In the genomic region with DNA sequence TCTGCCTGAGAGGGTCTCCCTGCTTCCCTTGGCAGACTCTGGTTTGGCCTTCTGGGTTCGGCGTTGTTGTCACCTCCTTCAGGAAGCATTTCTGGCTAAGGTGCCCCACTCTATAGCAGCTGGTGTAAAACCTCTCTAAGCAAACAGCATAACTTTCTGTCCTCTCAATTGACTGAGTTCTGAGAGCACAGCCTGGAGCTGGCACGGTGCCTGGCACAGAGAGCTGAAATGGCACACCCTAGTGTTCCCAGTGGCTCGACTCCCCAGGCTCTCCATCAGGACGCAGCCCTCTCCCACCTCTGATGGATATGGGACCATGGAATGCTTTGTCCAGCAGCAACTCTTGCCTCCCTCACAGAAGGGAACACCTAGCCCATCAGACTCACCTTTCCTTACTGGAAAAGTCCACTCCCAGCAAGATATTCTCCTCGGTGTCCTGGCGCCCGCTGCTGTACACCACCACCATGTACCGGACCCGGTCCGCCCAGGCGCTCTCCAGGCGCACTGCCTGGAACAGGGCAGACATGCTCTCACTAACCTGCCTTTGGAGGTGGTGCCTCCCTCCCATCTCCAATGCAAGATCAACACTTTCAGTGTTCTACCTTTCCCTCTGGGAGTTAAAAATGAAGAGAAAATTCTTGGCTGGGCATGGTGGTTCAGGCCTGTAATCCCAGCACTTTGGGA, we compare ENCODE assay signal across 12 cellular contexts. TPM values are rescaled to one million over a fixed set of nuclear protein-coding genes. Genes with fewer than 3 reads are reported as not detected.
A peak's percentile ranks its signal among the peaks of the same experiment; 100 is the strongest.
DNase-seq lines count a peak whose midpoint lies in the region; ATAC-seq and TF ChIP-seq lines count a peak whose summit lies in the region.
"Had no signal": no experiment of that assay in that cellular context is flagged by ENCODE, and none has a peak within 500 bp of the region (broad histone marks: within the 10 kb centered on the region; RNA-seq: fewer than 3 reads in every experiment).

No MANE protein-coding gene starts in this region.

- H3K27me3 ChIP-seq in CD4-positive, CD25-positive, alpha-beta regulatory T cell (ENCODE audit: control insufficient read depth, insufficient read depth, low read length) = no peaks in the 10 kb centered on the region
- no peaks in the 10 kb centered on the region for H3K27me3 ChIP-seq in foreskin keratinocyte
- no peaks in the 10 kb centered on the region for H3K27me3 ChIP-seq in prostate gland (replicated peaks; ENCODE audit: insufficient read depth)
- no peaks in the 10 kb centered on the region for H3K27me3 ChIP-seq in SJCRH30

- H3K27ac Mint-ChIP-seq in CD4-positive, CD25-positive, alpha-beta regulatory T cell = peak overlapping the region in 2 of 3 donors; percentile 32 to 67

- no peak for TF ChIP-seq CTCF in RWPE1 (conservative IDR thresholded peaks at IDR 0.05; ENCODE audit: low read depth)
- TF ChIP-seq CTCF in foreskin keratinocyte (conservative IDR thresholded peaks at IDR 0.05) = no peak
- no peak for TF ChIP-seq CTCF in prostate gland (IDR thresholded peaks at IDR 0.05)

- H3K36me3 ChIP-seq in CD4-positive, CD25-positive, alpha-beta regulatory T cell (ENCODE audit: control insufficient read depth, insufficient read depth, low read length) = peaks cover 43% of the 10 kb centered on the region
- no peaks in the 10 kb centered on the region for H3K36me3 ChIP-seq in prostate gland
- peaks cover 24% of the 10 kb centered on the region for H3K36me3 ChIP-seq in SJCRH30

- no peak for ATAC-seq in CD4-positive, CD25-positive, alpha-beta regulatory T cell (ENCODE audit: low read depth in 2 of 2)
- no peak for ATAC-seq in foreskin keratinocyte
- no peak for ATAC-seq in GM18873 (IDR thresholded peaks at IDR 0.05; ENCODE audit: low FRiP score, unreplicated experiment)
- ATAC-seq: activated CD4-positive, CD25-positive, alpha-beta regulatory T cell treated with anti-CD3 and anti-CD28 coated beads, Interleukin-2, amount 50 U/mL, for 24 hours had no signal

- H3K27ac ChIP-seq in CD4-positive, CD25-positive, alpha-beta regulatory T cell (ENCODE audit: insufficient read depth, low read length, poor library complexity, severe bottlenecking) = no peak overlapping the region
- H3K27ac ChIP-seq in RWPE1 (peak overlapping the region; percentile 92), foreskin keratinocyte (peak overlapping the region; percentile 65), prostate gland (peak overlapping the region; percentile 5 to 21), SJCRH30 (no peak overlapping the region)

- DNase-seq in CD4-positive, CD25-positive, alpha-beta regulatory T cell = no peak
- DNase-seq in RWPE1 (ENCODE audit: low spot score) (no peak), foreskin keratinocyte (no peak), prostate gland (ENCODE audit: low spot score) (peak; percentile 79), SJCRH30 (no peak), retina (no peak)
- DNase-seq in stimulated activated naive CD4-positive, alpha-beta T cell treated with Interleukin-2 at 50 U/mL for 16 hours (lab: John Stamatoyannopoulos, UW) = no peak
- DNase-seq: islet precursor cell, NCI-H1105 treated with DMSO at 0.1 percent for 48 hours, NCI-H774 had no signal

- H3K4me1 ChIP-seq in CD4-positive, CD25-positive, alpha-beta regulatory T cell (ENCODE audit: control insufficient read depth, insufficient read depth, low read length, poor library complexity, severe bottlenecking) = no peaks in the 10 kb centered on the region
- H3K4me1 ChIP-seq in foreskin keratinocyte = peaks cover 14% of the 10 kb centered on the region
- no peaks in the 10 kb centered on the region for H3K4me1 ChIP-seq in prostate gland (replicated peaks)
- no peaks in the 10 kb centered on the region; the same call in 1 of the 2 replicates for H3K4me1 ChIP-seq in SJCRH30

- H3K9me3 ChIP-seq in CD4-positive, CD25-positive, alpha-beta regulatory T cell (ENCODE audit: control insufficient read depth in 2 of 2, low read length in 2 of 2) = no peaks in the 10 kb centered on the region
- H3K9me3 ChIP-seq in prostate gland = no peaks in the 10 kb centered on the region
- no peaks in the 10 kb centered on the region for H3K9me3 ChIP-seq in SJCRH30 (replicated peaks)

- 76% methylated on average over 13 of the region's 13 CpGs for WGBS in prostate gland

- no peak overlapping the region for H3K4me3 Mint-ChIP-seq in CD4-positive, CD25-positive, alpha-beta regulatory T cell

- no peaks in the 10 kb centered on the region for H3K27me3 Mint-ChIP-seq in CD4-positive, CD25-positive, alpha-beta regulatory T cell

- CTCF ChIA-PET in RWPE1 (lab: Yijun Ruan, JAX) = interaction anchor here (2.2 kb wide), 1 partner anchor 134 kb away, joined by 8 read pairs; no protein-coding TSS in a partner anchor

- POLR2A ChIA-PET in RWPE1 (lab: Yijun Ruan, JAX; ENCODE audit: low non-redundant PET) = no interaction called here

- no peaks in the 10 kb centered on the region for H3K9me3 Mint-ChIP-seq in CD4-positive, CD25-positive, alpha-beta regulatory T cell

- intact Hi-C loops in prostate gland (cut with DNase I) = no loop called here

- no peak for TF ChIP-seq POLR2A in prostate gland (IDR thresholded peaks at IDR 0.05)

- peaks cover 0 to 3% (median under 1%) of the 10 kb centered on the region in 4 donors for H3K4me1 Mint-ChIP-seq in CD4-positive, CD25-positive, alpha-beta regulatory T cell

- H3K36me3 Mint-ChIP-seq in CD4-positive, CD25-positive, alpha-beta regulatory T cell = peaks cover 16% of the 10 kb centered on the region

- no peak overlapping the region for H3K4me3 ChIP-seq in CD4-positive, CD25-positive, alpha-beta regulatory T cell (ENCODE audit: low read depth, low read length)
- H3K4me3 ChIP-seq in prostate gland (no peak overlapping the region), SJCRH30 (no peak overlapping the region)

RNA-seq across cellular contexts. Expression of a gene that starts 40.6 kb away (rescaled TPM):
- total RNA-seq in CD4-positive, CD25-positive, alpha-beta regulatory T cell = 32.5 TPM
- 1 to 10 TPM; 5.7 to 8.2 (median 6.9) TPM for polyA plus RNA-seq in CD4-positive, CD25-positive, alpha-beta regulatory T cell
- total RNA-seq in foreskin keratinocyte = 26.0 and 32.1 TPM in 2 replicates
- polyA plus RNA-seq in foreskin keratinocyte = 4.8 and 6.3 TPM in 2 replicates
- total RNA-seq in prostate gland = 10 to 100 TPM; 11.0 to 37.2 TPM
- total RNA-seq in SJCRH30 (2014; rRNA removed; shearing (Covaris generic)) = 12.1 and 12.3 TPM in 2 replicates

Comparison
In these comparisons a context has a peak if more than half of its experiments do, and no peak if none do; other contexts are left out.
1. H3K27ac ChIP-seq: peak in RWPE1 (single experiment), foreskin keratinocyte (single experiment) and prostate gland (2 of 2); none in CD4-positive, CD25-positive, alpha-beta regulatory T cell (single experiment) and SJCRH30 (single experiment).